7 cellular contexts compared by ENCODE assay signal in genomic region chr7:150753826-150754603, GRCh38. TPM values are rescaled to one million over a fixed set of nuclear protein-coding genes. Genes with fewer than 3 reads are reported as not detected.
DNase-seq lines count a peak whose midpoint lies in the region; ATAC-seq and TF ChIP-seq lines count a peak whose summit lies in the region.

No MANE protein-coding gene starts in this region.

- no peak for DNase-seq in T-helper 2 cell treated with Interferon-gamma antibody and Interleukin-4, amounts not matched to agents 5 μg/mL and 100 μg/mL, for 36 hours (ENCODE audit: low spot score)
- DNase-seq in left lung (no peak), suprapubic skin (ENCODE audit: low spot score in 2 of 2) (no peak), cerebellar nuclear complex (lab: John Stamatoyannopoulos, UW) (no peak)

- intact Hi-C loops in left lung (cut with DNase I): no loop called here

- H3K4me1 ChIP-seq in left lung: peaks cover 0 to 36% of the 10 kb centered on the region in 2 donors
- peaks cover 7% of the 10 kb centered on the region for H3K4me1 ChIP-seq in suprapubic skin

- H3K9me3 ChIP-seq in left lung (no peaks in the 10 kb centered on the region), suprapubic skin (no peaks in the 10 kb centered on the region)

- WGBS in suprapubic skin: 45% methylated on average over 3 of the region's 3 CpGs

- H3K36me3 ChIP-seq in left lung (no peaks in the 10 kb centered on the region), suprapubic skin (no peaks in the 10 kb centered on the region)

- H3K27ac Mint-ChIP-seq in T-helper 2 cell treated with Interferon-gamma antibody and Interleukin-4, amounts not matched to agents 5 μg/mL and 100 μg/mL, for 36 hours: peak overlapping the region; percentile 86

- peaks cover 45% of the 10 kb centered on the region for H3K4me1 Mint-ChIP-seq in T-helper 2 cell treated with Interferon-gamma antibody and Interleukin-4, amounts not matched to agents 5 μg/mL and 100 μg/mL, for 36 hours (ENCODE audit: low read depth)

- no peak for TF ChIP-seq POLR2A in suprapubic skin (IDR thresholded peaks at IDR 0.05)

- no peak overlapping the region for H3K4me3 ChIP-seq in GM12875 (ENCODE audit: low read depth, low read length)
- H3K4me3 ChIP-seq in left lung: no peak overlapping the region
- no peak overlapping the region for H3K4me3 ChIP-seq in suprapubic skin

- H3K27me3 Mint-ChIP-seq in T-helper 2 cell treated with Interferon-gamma antibody and Interleukin-4, amounts not matched to agents 5 μg/mL and 100 μg/mL, for 36 hours (ENCODE audit: low read depth): peaks cover 2% of the 10 kb centered on the region

- H3K27me3 ChIP-seq in left lung: no peaks in the 10 kb centered on the region
- no peaks in the 10 kb centered on the region for H3K27me3 ChIP-seq in suprapubic skin

- peak overlapping the region; percentile 49 for H3K4me3 Mint-ChIP-seq in T-helper 2 cell treated with Interferon-gamma antibody and Interleukin-4, amounts not matched to agents 5 μg/mL and 100 μg/mL, for 36 hours

- H3K9me3 Mint-ChIP-seq in T-helper 2 cell treated with Interferon-gamma antibody and Interleukin-4, amounts not matched to agents 5 μg/mL and 100 μg/mL, for 36 hours: peaks cover 3% of the 10 kb centered on the region

- TF ChIP-seq EP300 in suprapubic skin (IDR thresholded peaks at IDR 0.05): no peak

- TF ChIP-seq CTCF in GM12875 (IDR thresholded peaks at IDR 0.05; ENCODE audit: borderline replicate concordance, insufficient read depth, low read depth, low read length) (peak; percentile 47; the same call in 1 of the 2 replicates), left lung (IDR thresholded peaks at IDR 0.05) (no peak), suprapubic skin (IDR thresholded peaks at IDR 0.05) (no peak)

- H3K36me3 Mint-ChIP-seq in T-helper 2 cell treated with Interferon-gamma antibody and Interleukin-4, amounts not matched to agents 5 μg/mL and 100 μg/mL, for 36 hours (ENCODE audit: low read depth): peaks cover 3% of the 10 kb centered on the region

- ATAC-seq in HG02973 (IDR thresholded peaks at IDR 0.05; ENCODE audit: unreplicated experiment) (peak; percentile 41), left lung (peak; percentile 48), GM18873 (IDR thresholded peaks at IDR 0.05; ENCODE audit: low FRiP score, unreplicated experiment) (no peak)

- no peak overlapping the region for H3K27ac ChIP-seq in left lung
- H3K27ac ChIP-seq in suprapubic skin: no peak overlapping the region

RNA-seq across cellular contexts. Expression of gene GIMAP5, which starts 16.8 kb away (rescaled TPM):
- 10 to 100 TPM in 1 of 2 donors, 1 to 10 TPM in 1; 9.8 to 37.8 TPM for total RNA-seq in left lung
- 10 to 100 TPM in 1 of 4 donors, 1 to 10 TPM in 3; 2.8 to 15.0 (median 7.7) TPM for total RNA-seq in suprapubic skin

RNA-seq across cellular contexts. Expression of gene GIMAP1, which starts 37.6 kb away (rescaled TPM):
- total RNA-seq in left lung: 10 to 100 TPM in 1 of 2 donors, 1 to 10 TPM in 1; 5.0 to 11.3 TPM
- total RNA-seq in suprapubic skin: 1 to 10 TPM in 3 of 4 donors, under 1 TPM in 1; 0.38 to 3.9 (median 2.2) TPM

RNA-seq across cellular contexts. Expression of gene TMEM176B, which starts 46.1 kb away (rescaled TPM):
- total RNA-seq in left lung (10 to 100 TPM; 45.2 to 57.2 TPM), suprapubic skin (10 to 100 TPM in 1 of 4 donors, 1 to 10 TPM in 3; 2.5 to 14.5 (median 4.9) TPM)

RNA-seq across cellular contexts. Expression of gene TMEM176A, which starts 46.6 kb away (rescaled TPM):
- total RNA-seq in left lung (10 to 100 TPM; 44.7 to 48.8 TPM), suprapubic skin (10 to 100 TPM in 1 of 4 donors, 1 to 10 TPM in 3; 3.2 to 12.9 (median 6.0) TPM)
